Comparison of ENCODE assay signal across 23 cellular contexts in genomic region chr2:188634656-188635055, GRCh38.
"Had no signal": no experiment of that assay in that cellular context is flagged by ENCODE, and none has a peak within 500 bp of the region (broad histone marks: within the 10 kb centered on the region; RNA-seq: fewer than 3 reads in every experiment).

No MANE protein-coding gene starts in this region.

- ATAC-seq: HepG2, Panc1, Right ventricle myocardium inferior had no signal

- H3K4me3 ChIP-seq: SJCRH30, SK-N-MC had no signal

- H3K27ac ChIP-seq: KMS-11, SJCRH30, SK-N-MC had no signal

- H3K9me3 ChIP-seq: SJCRH30 had no signal

- H3K27me3 ChIP-seq: SJCRH30 had no signal

- DNase-seq: IMR-90, Kasumi-1, MV-4-11, NCI-H1048, NCI-H1105, NCI-H1417, NCI-H1436 treated with DMSO at 0.1 percent for 48 hours, NCI-H1694, NCI-H187 treated with DMSO at 0.1 percent for 48 hours, NCI-H2029 treated with DMSO at 0.1 percent for 48 hours, NCI-H2171 treated with DMSO at 0.1 percent for 48 hours, NCI-H345, NCI-H446 treated with DMSO at 0.1 percent for 48 hours, NCI-H510A treated with DMSO at 0.1 percent for 48 hours, NCI-H526, SHP77 treated with DMSO at 0.1 percent for 48 hours, SJCRH30, T-helper 1 cell had no signal

- H3K4me2 ChIP-seq: KMS-11 had no signal

- H3K36me3 ChIP-seq: SJCRH30 had no signal

- H3K9ac ChIP-seq: KMS-11 had no signal
